ENCODE assay signal across 10 cellular contexts in genomic region chr7:74579800-74580685, GRCh38.
DNase-seq lines count a peak whose midpoint lies in the region; ATAC-seq and TF ChIP-seq lines count a peak whose summit lies in the region.
"Had no signal": no experiment of that assay in that cellular context is flagged by ENCODE, and none has a peak within 500 bp of the region (broad histone marks: within the 10 kb centered on the region; RNA-seq: fewer than 3 reads in every experiment).

No MANE protein-coding gene starts in this region.

- peaks cover 0 to 4% of the 10 kb centered on the region in 2 donors for H3K36me3 Mint-ChIP-seq in stimulated activated naive B cell treated with anti-CD40 and anti-IgM and Interleukin-4, amounts not matched to agents 10 μg/mL and 1 μg/mL and 100 μg/mL, for 72 hours

- H3K27ac ChIP-seq in PC-3 (ENCODE audit: low read length) = peak overlapping the region; percentile 37; the same call in 1 of the 2 replicates
- H3K27ac ChIP-seq in esophagus squamous epithelium = peak overlapping the region; percentile 67 to 85 (median 78)
- H3K27ac ChIP-seq in transverse colon = peak overlapping the region; percentile 78 to 82 (median 78)
- H3K27ac ChIP-seq: foreskin keratinocyte had no signal

- H3K9me3 Mint-ChIP-seq in stimulated activated naive B cell treated with anti-CD40 and anti-IgM and Interleukin-4, amounts not matched to agents 10 μg/mL and 1 μg/mL and 100 μg/mL, for 72 hours = no peaks in the 10 kb centered on the region

- no peaks in the 10 kb centered on the region for H3K36me3 ChIP-seq in PC-3 (ENCODE audit: low read depth, low read length)
- no peaks in the 10 kb centered on the region for H3K36me3 ChIP-seq in esophagus squamous epithelium
- no peaks in the 10 kb centered on the region for H3K36me3 ChIP-seq in mucosa of descending colon (ENCODE audit: low read depth)
- H3K36me3 ChIP-seq in transverse colon = no peaks in the 10 kb centered on the region

- no peak for TF ChIP-seq CTCF in PC-3 (conservative IDR thresholded peaks at IDR 0.05; ENCODE audit: low read depth, low read length)
- no peak for TF ChIP-seq CTCF in esophagus squamous epithelium (IDR thresholded peaks at IDR 0.05)
- TF ChIP-seq CTCF in mucosa of descending colon (IDR thresholded peaks at IDR 0.05) = no peak
- TF ChIP-seq CTCF in transverse colon (IDR thresholded peaks at IDR 0.05) = no peak

- H3K4me3 Mint-ChIP-seq in stimulated activated naive B cell treated with anti-CD40 and anti-IgM and Interleukin-4, amounts not matched to agents 10 μg/mL and 1 μg/mL and 100 μg/mL, for 72 hours = no peak overlapping the region

- H3K4me1 Mint-ChIP-seq in stimulated activated naive B cell treated with anti-CD40 and anti-IgM and Interleukin-4, amounts not matched to agents 10 μg/mL and 1 μg/mL and 100 μg/mL, for 72 hours = no peaks in the 10 kb centered on the region

- peak; percentile 42 for DNase-seq in PC-3
- no peak for DNase-seq in esophagus squamous epithelium (lab: John Stamatoyannopoulos, UW)
- DNase-seq in mucosa of descending colon = peak; percentile 85 to 87 (median 86)
- peak; percentile 85 for DNase-seq in transverse colon
- DNase-seq in germinal center (ENCODE audit: low spot score) = no peak
- no peak for DNase-seq in activated gamma-delta T cell treated with Interleukin-2 at 50 U/mL for 16 hours
- no peak for DNase-seq in NCI-H2029 (lab: John Stamatoyannopoulos, UW)
- DNase-seq in stimulated activated naive B cell treated with anti-CD40 and anti-IgM and Interleukin-4, amounts not matched to agents 10 μg/mL and 1 μg/mL and 100 μg/mL, for 72 hours = no peak
- DNase-seq: NCI-H1930 had no signal

- H3K9me2 ChIP-seq in PC-3 (replicated peaks; ENCODE audit: low read length) = no peaks in the 10 kb centered on the region

- no peaks in the 10 kb centered on the region for H3K27me3 ChIP-seq in PC-3 (ENCODE audit: low read length)
- H3K27me3 ChIP-seq in esophagus squamous epithelium = no peaks in the 10 kb centered on the region
- H3K27me3 ChIP-seq in transverse colon = no peaks in the 10 kb centered on the region
- H3K27me3 ChIP-seq: foreskin keratinocyte had no signal

- TF ChIP-seq POLR2A in esophagus squamous epithelium (IDR thresholded peaks at IDR 0.05) = no peak
- TF ChIP-seq POLR2A in transverse colon (IDR thresholded peaks at IDR 0.05) = peak; percentile 55

- H4K20me1 ChIP-seq in PC-3 (ENCODE audit: low read length) = no peaks in the 10 kb centered on the region

- H3K27ac Mint-ChIP-seq in stimulated activated naive B cell treated with anti-CD40 and anti-IgM and Interleukin-4, amounts not matched to agents 10 μg/mL and 1 μg/mL and 100 μg/mL, for 72 hours = no peak overlapping the region

- no TSS peak for BruUV-seq in PC-3 (replicated peaks; lab: Mats Ljungman, UMichigan)

- no peaks in the 10 kb centered on the region for H3F3A ChIP-seq in PC-3 (ENCODE audit: low read length, unreplicated experiment)

- in situ Hi-C loops in transverse colon (cut with MboI; ENCODE audit: low pct_ligation_motif_present in 1 of 4, low pct_unique_long_range_greater_than_20kb in 1 of 4, low sequenced_read_pairs in 3 of 4) = no loop called here

- intact Hi-C loops in PC-3 (cut with micrococcal nuclease) (no loop called here), esophagus squamous epithelium (cut with DNase I) (no loop called here), mucosa of descending colon (cut with DNase I, micrococcal nuclease) (no loop called here), transverse colon (cut with DNase I; ENCODE audit: low total_unique reads) (loop anchor here (5.0 kb wide), 1 partner anchor 1058 kb away; the partner anchor contains the start of gene BAZ1B)

- no peaks in the 10 kb centered on the region for H3K27me3 Mint-ChIP-seq in stimulated activated naive B cell treated with anti-CD40 and anti-IgM and Interleukin-4, amounts not matched to agents 10 μg/mL and 1 μg/mL and 100 μg/mL, for 72 hours

- H3K4me1 ChIP-seq in PC-3 (ENCODE audit: insufficient read depth, low read length) = peaks cover 15% of the 10 kb centered on the region
- H3K4me1 ChIP-seq in esophagus squamous epithelium = peaks cover 22 to 90% (median 36%) of the 10 kb centered on the region in 3 donors
- peaks cover 36% of the 10 kb centered on the region for H3K4me1 ChIP-seq in mucosa of descending colon (ENCODE audit: low read depth)
- H3K4me1 ChIP-seq in transverse colon = peaks cover 10 to 46% (median 27%) of the 10 kb centered on the region in 4 donors

- no peak overlapping the region for H3K9ac ChIP-seq in PC-3 (ENCODE audit: low read length)

- H3K9me3 ChIP-seq in PC-3 (ENCODE audit: low read length) = no peaks in the 10 kb centered on the region
- H3K9me3 ChIP-seq in esophagus squamous epithelium = no peaks in the 10 kb centered on the region
- no peaks in the 10 kb centered on the region for H3K9me3 ChIP-seq in mucosa of descending colon
- no peaks in the 10 kb centered on the region for H3K9me3 ChIP-seq in transverse colon

- peak overlapping the region; percentile 28; the same call in 1 of the 2 replicates for H3K4me2 ChIP-seq in PC-3 (ENCODE audit: low read length)

- CTCF ChIA-PET in PC-3 (lab: Charles Lee) = no interaction called here

- WGBS in esophagus squamous epithelium, 2 donors = 36 to 40% methylated on average over 12 to 20 of the region's 22 CpGs
- 38% methylated on average over 3 to 22 of the region's 22 CpGs for WGBS in transverse colon (ENCODE audit: low coverage in 1 of 2), 2 donors

- peak; percentile 25; the same call in 1 of the 2 replicates for ATAC-seq in PC-3
- peak; percentile 94 for ATAC-seq in mucosa of descending colon
- ATAC-seq in stimulated activated naive B cell treated with anti-CD40 and anti-IgM and Interleukin-4, amounts not matched to agents 10 μg/mL and 1 μg/mL and 100 μg/mL, for 72 hours (replicated peaks) = no peak
- ATAC-seq: foreskin keratinocyte had no signal

- POLR2A ChIA-PET in PC-3 (lab: Charles Lee; ENCODE audit: unreplicated experiment) = no interaction called here

- H3K79me2 ChIP-seq in PC-3 (ENCODE audit: low read length) = no peaks in the 10 kb centered on the region

- H2AFZ ChIP-seq in PC-3 (ENCODE audit: low read length) = no peak overlapping the region

- no peak for TF ChIP-seq EP300 in transverse colon (IDR thresholded peaks at IDR 0.05; ENCODE audit: low read depth)

- H3K4me3 ChIP-seq in PC-3 (ENCODE audit: low read length) (no peak overlapping the region), esophagus squamous epithelium (no peak overlapping the region), mucosa of descending colon (no peak overlapping the region), transverse colon (no peak overlapping the region)

Comparison
In these comparisons a context has a peak if more than half of its experiments do, and no peak if none do; other contexts are left out.
1. ATAC-seq: peak in PC-3 (single experiment) and mucosa of descending colon (single experiment); none in stimulated activated naive B cell treated with anti-CD40 and anti-IgM and Interleukin-4, amounts not matched to agents 10 μg/mL and 1 μg/mL and 100 μg/mL, for 72 hours (0 of 2).
2. DNase-seq: peak in PC-3 (single experiment), mucosa of descending colon (3 of 3) and transverse colon (single experiment); none in esophagus squamous epithelium (single experiment), germinal center (single experiment), activated gamma-delta T cell treated with Interleukin-2 at 50 U/mL for 16 hours (single experiment), NCI-H2029 (single experiment) and stimulated activated naive B cell treated with anti-CD40 and anti-IgM and Interleukin-4, amounts not matched to agents 10 μg/mL and 1 μg/mL and 100 μg/mL, for 72 hours (single experiment).
3. Peak in every context shown above with its lines, with median percentiles within 50 percentile points of each other: H3K27ac ChIP-seq.